10 cellular contexts compared by ENCODE assay signal in genomic region chr1:23393706-23394105, GRCh38. TPM values are rescaled to one million over a fixed set of nuclear protein-coding genes. Genes with fewer than 3 reads are reported as not detected.
DNase-seq lines count a peak whose midpoint lies in the region; ATAC-seq and TF ChIP-seq lines count a peak whose summit lies in the region.
"Had no signal": no experiment of that assay in that cellular context is flagged by ENCODE, and none has a peak within 500 bp of the region (broad histone marks: within the 10 kb centered on the region; RNA-seq: fewer than 3 reads in every experiment).

No MANE protein-coding gene starts in this region.

- no peak overlapping the region for H3K27ac ChIP-seq in BLaER1 treated with 17β-estradiol and CSF1 and Interleukin-3, amounts not matched to agents 10 nM and 100 nM
- H3K27ac ChIP-seq in adipose tissue (ENCODE audit: low read depth, low read length) (peak overlapping the region; percentile 36), psoas muscle (peak overlapping the region; percentile 67)
- H3K27ac ChIP-seq: C4-2B had no signal

- no peaks in the 10 kb centered on the region for H3K4me1 Mint-ChIP-seq in immature natural killer cell

- intact Hi-C loops in left cardiac atrium (cut with DNase I) (loop anchor here in 1 of 2 donors (2.0 kb wide), 1 partner anchor 25 kb away; the partner anchor contains the start of gene ZNF436), psoas muscle (cut with DNase I) (no loop called here)

- DNase-seq in left cardiac atrium (peak; percentile 76), psoas muscle (peak; percentile 74 to 75), germinal center (ENCODE audit: low spot score) (no peak), NAMALWA (ENCODE audit: low spot score) (no peak), immature natural killer cell (no peak)
- no peak for DNase-seq in stimulated activated CD8-positive, alpha-beta memory T cell treated with anti-CD3 and anti-CD28 coated beads, Interleukin-4, amount 100 ng/mL, for 48 hours
- DNase-seq: NCI-H1694 had no signal

- ATAC-seq in left cardiac atrium (peak; percentile 62 to 85), psoas muscle (peak in 3 of 4 donors; percentile 50 to 57 (median 53))

- H3K27me3 ChIP-seq in BLaER1 treated with 17β-estradiol and CSF1 and Interleukin-3, amounts not matched to agents 10 nM and 100 nM = no peaks in the 10 kb centered on the region
- H3K27me3 ChIP-seq in psoas muscle (ENCODE audit: insufficient read depth in 3 of 3, low read length in 2 of 3) = no peaks in the 10 kb centered on the region

- no peaks in the 10 kb centered on the region for H3K36me3 ChIP-seq in BLaER1 treated with 17β-estradiol and CSF1 and Interleukin-3, amounts not matched to agents 10 nM and 100 nM
- H3K36me3 ChIP-seq in psoas muscle (ENCODE audit: insufficient read depth in 1 of 2, low read depth in 1 of 2) = peaks cover 0 to 44% of the 10 kb centered on the region in 2 donors

- peaks cover 5 to 24% (median 17%) of the 10 kb centered on the region in 10 experiments; a peak in 16 of 20 replicates for H3K4me1 ChIP-seq in BLaER1 treated with 17β-estradiol and CSF1 and Interleukin-3, amounts not matched to agents 10 nM and 100 nM
- H3K4me1 ChIP-seq in psoas muscle = peaks cover 24% of the 10 kb centered on the region

- peak overlapping the region in 2 of 11 experiments; percentile 5 to 38; a peak in 2 of 22 replicates for H3K9ac ChIP-seq in BLaER1 treated with 17β-estradiol and CSF1 and Interleukin-3, amounts not matched to agents 10 nM and 100 nM

- peak overlapping the region in 10 of 11 experiments; percentile 15 to 69 (median 52); a peak in 18 of 22 replicates for H3K4me2 ChIP-seq in BLaER1 treated with 17β-estradiol and CSF1 and Interleukin-3, amounts not matched to agents 10 nM and 100 nM

- peaks cover 6 to 8% (median 7%) of the 10 kb centered on the region in 3 donors for H3K27me3 Mint-ChIP-seq in immature natural killer cell (ENCODE audit: low read depth in 3 of 3)

- no peaks in the 10 kb centered on the region for H3K36me3 Mint-ChIP-seq in immature natural killer cell

- 68 to 79% (median 68%) methylated on average over 15 of the region's 15 CpGs for WGBS in adipose tissue, 3 donors
- 84 to 93% (median 86%) methylated on average over 15 of the region's 15 CpGs for WGBS in psoas muscle, 3 donors

- H3K4me3 ChIP-seq in BLaER1 treated with 17β-estradiol and CSF1 and Interleukin-3, amounts not matched to agents 10 nM and 100 nM = no peak overlapping the region
- no peak overlapping the region for H3K4me3 ChIP-seq in psoas muscle

- H4K20me1 ChIP-seq in BLaER1 treated with 17β-estradiol and CSF1 and Interleukin-3, amounts not matched to agents 10 nM and 100 nM = no peaks in the 10 kb centered on the region

- H3K27ac Mint-ChIP-seq in immature natural killer cell = no peak overlapping the region

- H3K9me3 Mint-ChIP-seq in immature natural killer cell = no peaks in the 10 kb centered on the region

- no peak for TF ChIP-seq CTCF in psoas muscle (IDR thresholded peaks at IDR 0.05)

- H3K9me3 ChIP-seq in BLaER1 treated with 17β-estradiol and CSF1 and Interleukin-3, amounts not matched to agents 10 nM and 100 nM (replicated peaks in 1 of 11) = no peaks in the 10 kb centered on the region; a peak in 1 of 22 replicates
- no peaks in the 10 kb centered on the region for H3K9me3 ChIP-seq in psoas muscle

- no peak overlapping the region for H3K4me3 Mint-ChIP-seq in immature natural killer cell

RNA-seq across cellular contexts. Expression of gene ZNF436, which starts 24.1 kb away (rescaled TPM):
- polyA plus RNA-seq in adipose tissue (10 to 100 TPM in 1 of 3 donors, 1 to 10 TPM in 2; 5.6 to 14.4 (median 7.4) TPM), psoas muscle (1 to 10 TPM; 2.2 to 7.2 (median 3.1) TPM), immature natural killer cell (1 to 10 TPM in 1 of 3 donors, under 1 TPM in 1, not detected in 1; 0.60 to 5.4 TPM)
- total RNA-seq in left cardiac atrium (10 to 100 TPM; 10.1 to 14.2 TPM), psoas muscle (10 to 100 TPM in 1 of 4 donors, 1 to 10 TPM in 3; 6.8 to 11.5 (median 8.6) TPM)

RNA-seq across cellular contexts. Expression of gene TCEA3, which starts 30.8 kb away (rescaled TPM):
- polyA plus RNA-seq in adipose tissue (10 to 100 TPM; 10.9 to 77.7 (median 19.1) TPM), psoas muscle (100 to 1,000 TPM in 2 of 3 donors, 10 to 100 TPM in 1; 70.2 to 301 (median 195) TPM), immature natural killer cell (1 to 10 TPM in 2 of 3 donors, under 1 TPM in 1; 0.71 to 2.4 (median 1.1) TPM)
- total RNA-seq in left cardiac atrium (10 to 100 TPM; 32.9 to 38.3 TPM), psoas muscle (100 to 1,000 TPM; 140 to 200 (median 170) TPM)

RNA-seq across cellular contexts. Expression of gene HNRNPR, which starts 49.6 kb away (rescaled TPM):
- polyA plus RNA-seq in adipose tissue (100 to 1,000 TPM in 1 of 3 donors, 10 to 100 TPM in 2; 26.2 to 101 (median 63.8) TPM), psoas muscle (100 to 1,000 TPM in 1 of 3 donors, 10 to 100 TPM in 2; 46.3 to 107 (median 94.0) TPM), immature natural killer cell (100 to 1,000 TPM; 133 to 212 (median 158) TPM)
- total RNA-seq in left cardiac atrium (10 to 100 TPM; 57.3 to 79.8 TPM), psoas muscle (10 to 100 TPM; 39.8 to 81.0 (median 71.4) TPM)

Comparison
In these comparisons a context has a peak if more than half of its experiments do, and no peak if none do; other contexts are left out.
1. H3K27ac ChIP-seq: peak in adipose tissue (single experiment) and psoas muscle (single experiment); none in BLaER1 treated with 17β-estradiol and CSF1 and Interleukin-3, amounts not matched to agents 10 nM and 100 nM (0 of 11).
2. DNase-seq: peak in left cardiac atrium (single experiment) and psoas muscle (2 of 2); none in germinal center (single experiment), NAMALWA (single experiment), stimulated activated CD8-positive, alpha-beta memory T cell treated with anti-CD3 and anti-CD28 coated beads, Interleukin-4, amount 100 ng/mL, for 48 hours (single experiment) and immature natural killer cell (0 of 3).